17 cellular contexts compared by ENCODE assay signal in the genomic region with DNA sequence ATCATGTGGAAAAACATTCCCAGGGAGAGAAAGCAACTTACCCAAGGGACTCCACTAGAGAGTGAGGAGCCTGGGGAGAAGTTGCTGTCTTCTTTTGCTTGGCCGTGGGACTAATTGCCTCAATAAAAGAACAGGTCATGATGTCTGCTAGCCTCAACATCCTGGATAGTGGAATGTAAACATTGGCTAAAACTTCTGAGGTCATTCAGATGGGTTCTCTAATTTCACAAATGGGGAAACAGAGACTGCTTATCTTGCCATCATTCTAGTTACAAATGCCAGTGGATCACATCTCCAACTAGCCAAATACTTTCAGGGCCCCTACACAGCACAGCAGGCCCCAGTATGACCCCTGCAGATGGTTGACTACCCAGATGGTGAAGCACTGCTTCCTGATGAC. TPM values are rescaled to one million over a fixed set of nuclear protein-coding genes. Genes with fewer than 3 reads are reported as not detected.
DNase-seq lines count a peak whose midpoint lies in the region; ATAC-seq and TF ChIP-seq lines count a peak whose summit lies in the region.
"Had no signal": no experiment of that assay in that cellular context is flagged by ENCODE, and none has a peak within 500 bp of the region (broad histone marks: within the 10 kb centered on the region; RNA-seq: fewer than 3 reads in every experiment).

No MANE protein-coding gene starts in this region.

- H3K9me3 ChIP-seq in AG04450 (ENCODE audit: control insufficient read depth, insufficient read depth, low read length) = no peaks in the 10 kb centered on the region; the same call in 1 of the 2 replicates
- H3K9me3 ChIP-seq in HEK293 (ENCODE audit: control insufficient read depth, insufficient read depth, low read depth, low read length) = no peaks in the 10 kb centered on the region
- H3K9me3 ChIP-seq: BE2C, upper lobe of right lung had no signal

- POLR2A ChIA-PET in AG04450 (lab: Yijun Ruan, JAX) (no interaction called here), HEK293 (lab: Yijun Ruan, JAX) (no interaction called here)

- no peaks in the 10 kb centered on the region for H3K27me3 ChIP-seq in AG04450 (ENCODE audit: control insufficient read depth, insufficient read depth, low read length)
- H3K27me3 ChIP-seq: BE2C, upper lobe of right lung had no signal

- TF ChIP-seq CTCF in AG04450 (IDR thresholded peaks at IDR 0.05; ENCODE audit: low read depth, low read length) (no peak), HEK293 (tag by site-specific recombination; IDR thresholded peaks at IDR 0.05) (no peak), astrocyte of the spinal cord (IDR thresholded peaks at IDR 0.05; ENCODE audit: low read depth, low read length) (no peak), coronary artery (IDR thresholded peaks at IDR 0.05) (no peak)

- H3K4me3 ChIP-seq in AG04450 (ENCODE audit: low read depth, low read length) (no peak overlapping the region), HEK293 (ENCODE audit: low read depth, low read length) (no peak overlapping the region), astrocyte of the spinal cord (ENCODE audit: low read depth, low read length) (no peak overlapping the region), coronary artery (no peak overlapping the region)
- H3K4me3 ChIP-seq: upper lobe of right lung had no signal

- H3K36me3 ChIP-seq in HEK293 (ENCODE audit: control insufficient read depth in 2 of 2, insufficient read depth in 1 of 2, low read length in 2 of 2) = no peaks in the 10 kb centered on the region
- H3K36me3 ChIP-seq: BE2C, upper lobe of right lung had no signal

- DNase-seq in AG04450 (ENCODE audit: low read depth, low spot score) (peak; percentile 90), astrocyte of the spinal cord (ENCODE audit: low read depth, low spot score) (peak; percentile 95), left kidney (ENCODE audit: low read depth, low spot score) (peak; percentile 20), coronary artery (ENCODE audit: low spot score) (no peak)
- DNase-seq in stimulated activated CD4-positive, alpha-beta T cell treated with anti-CD3 and anti-CD28 coated beads, Interleukin-12 subunit alpha, Interleukin-12 subunit beta, amount 100 ng/mL, for 4 hours = no peak
- DNase-seq: BE2C; DND-41; erythroblast; NCI-H2081 treated with DMSO at 0.1 percent for 48 hours; NCI-H82; stimulated activated CD4-positive, alpha-beta T cell treated with anti-CD3 and anti-CD28 coated beads, Interleukin-1b, Interleukin-23, amount 100 ng/mL, for 48 hours; upper lobe of right lung had no signal

- ATAC-seq in GM21576 (IDR thresholded peaks at IDR 0.05; ENCODE audit: unreplicated experiment) (no peak), HG03039 (IDR thresholded peaks at IDR 0.05; ENCODE audit: unreplicated experiment) (no peak)
- ATAC-seq: Right ventricle myocardium inferior, upper lobe of right lung had no signal

- H3K27ac ChIP-seq in AG04450 (ENCODE audit: low read depth, low read length) = peak overlapping the region; percentile 88
- H3K27ac ChIP-seq in HEK293 (ENCODE audit: extremely low read depth, low read depth, low read length) = no peak overlapping the region
- no peak overlapping the region for H3K27ac ChIP-seq in coronary artery
- H3K27ac ChIP-seq: parathyroid adenoma, upper lobe of right lung had no signal

- H3K4me1 ChIP-seq in HEK293 (ENCODE audit: control insufficient read depth, insufficient read depth, low read length) = 0 out of 2 replicates have a peak, but pooled peaks cover 2% of the 10 kb centered on the region
- H3K4me1 ChIP-seq: BE2C, parathyroid adenoma, upper lobe of right lung had no signal

- in situ Hi-C loops in astrocyte of the spinal cord (cut with HindIII; ENCODE audit: low sequenced_read_pairs) = no loop called here

- CTCF ChIA-PET in AG04450 (lab: Charles Lee) = no interaction called here
- CTCF ChIA-PET in HEK293 (lab: Yijun Ruan, JAX) = no interaction called here

TF ChIP-seq in HEK293, 187 proteins besides CTCF, POLR2A, EP300 and RAD21 (continues in another document):
- TF ChIP-seq, protein P1, sequence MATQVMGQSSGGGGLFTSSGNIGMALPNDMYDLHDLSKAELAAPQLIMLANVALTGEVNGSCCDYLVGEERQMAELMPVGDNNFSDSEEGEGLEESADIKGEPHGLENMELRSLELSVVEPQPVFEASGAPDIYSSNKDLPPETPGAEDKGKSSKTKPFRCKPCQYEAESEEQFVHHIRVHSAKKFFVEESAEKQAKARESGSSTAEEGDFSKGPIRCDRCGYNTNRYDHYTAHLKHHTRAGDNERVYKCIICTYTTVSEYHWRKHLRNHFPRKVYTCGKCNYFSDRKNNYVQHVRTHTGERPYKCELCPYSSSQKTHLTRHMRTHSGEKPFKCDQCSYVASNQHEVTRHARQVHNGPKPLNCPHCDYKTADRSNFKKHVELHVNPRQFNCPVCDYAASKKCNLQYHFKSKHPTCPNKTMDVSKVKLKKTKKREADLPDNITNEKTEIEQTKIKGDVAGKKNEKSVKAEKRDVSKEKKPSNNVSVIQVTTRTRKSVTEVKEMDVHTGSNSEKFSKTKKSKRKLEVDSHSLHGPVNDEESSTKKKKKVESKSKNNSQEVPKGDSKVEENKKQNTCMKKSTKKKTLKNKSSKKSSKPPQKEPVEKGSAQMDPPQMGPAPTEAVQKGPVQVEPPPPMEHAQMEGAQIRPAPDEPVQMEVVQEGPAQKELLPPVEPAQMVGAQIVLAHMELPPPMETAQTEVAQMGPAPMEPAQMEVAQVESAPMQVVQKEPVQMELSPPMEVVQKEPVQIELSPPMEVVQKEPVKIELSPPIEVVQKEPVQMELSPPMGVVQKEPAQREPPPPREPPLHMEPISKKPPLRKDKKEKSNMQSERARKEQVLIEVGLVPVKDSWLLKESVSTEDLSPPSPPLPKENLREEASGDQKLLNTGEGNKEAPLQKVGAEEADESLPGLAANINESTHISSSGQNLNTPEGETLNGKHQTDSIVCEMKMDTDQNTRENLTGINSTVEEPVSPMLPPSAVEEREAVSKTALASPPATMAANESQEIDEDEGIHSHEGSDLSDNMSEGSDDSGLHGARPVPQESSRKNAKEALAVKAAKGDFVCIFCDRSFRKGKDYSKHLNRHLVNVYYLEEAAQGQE (tag by site-specific recombination; IDR thresholded peaks at IDR 0.05) = no peak
- TF ChIP-seq, protein P2, sequence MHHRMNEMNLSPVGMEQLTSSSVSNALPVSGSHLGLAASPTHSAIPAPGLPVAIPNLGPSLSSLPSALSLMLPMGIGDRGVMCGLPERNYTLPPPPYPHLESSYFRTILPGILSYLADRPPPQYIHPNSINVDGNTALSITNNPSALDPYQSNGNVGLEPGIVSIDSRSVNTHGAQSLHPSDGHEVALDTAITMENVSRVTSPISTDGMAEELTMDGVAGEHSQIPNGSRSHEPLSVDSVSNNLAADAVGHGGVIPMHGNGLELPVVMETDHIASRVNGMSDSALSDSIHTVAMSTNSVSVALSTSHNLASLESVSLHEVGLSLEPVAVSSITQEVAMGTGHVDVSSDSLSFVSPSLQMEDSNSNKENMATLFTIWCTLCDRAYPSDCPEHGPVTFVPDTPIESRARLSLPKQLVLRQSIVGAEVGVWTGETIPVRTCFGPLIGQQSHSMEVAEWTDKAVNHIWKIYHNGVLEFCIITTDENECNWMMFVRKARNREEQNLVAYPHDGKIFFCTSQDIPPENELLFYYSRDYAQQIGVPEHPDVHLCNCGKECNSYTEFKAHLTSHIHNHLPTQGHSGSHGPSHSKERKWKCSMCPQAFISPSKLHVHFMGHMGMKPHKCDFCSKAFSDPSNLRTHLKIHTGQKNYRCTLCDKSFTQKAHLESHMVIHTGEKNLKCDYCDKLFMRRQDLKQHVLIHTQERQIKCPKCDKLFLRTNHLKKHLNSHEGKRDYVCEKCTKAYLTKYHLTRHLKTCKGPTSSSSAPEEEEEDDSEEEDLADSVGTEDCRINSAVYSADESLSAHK (tag by site-specific recombination; IDR thresholded peaks at IDR 0.05) = no peak
- TF ChIP-seq, protein P3, sequence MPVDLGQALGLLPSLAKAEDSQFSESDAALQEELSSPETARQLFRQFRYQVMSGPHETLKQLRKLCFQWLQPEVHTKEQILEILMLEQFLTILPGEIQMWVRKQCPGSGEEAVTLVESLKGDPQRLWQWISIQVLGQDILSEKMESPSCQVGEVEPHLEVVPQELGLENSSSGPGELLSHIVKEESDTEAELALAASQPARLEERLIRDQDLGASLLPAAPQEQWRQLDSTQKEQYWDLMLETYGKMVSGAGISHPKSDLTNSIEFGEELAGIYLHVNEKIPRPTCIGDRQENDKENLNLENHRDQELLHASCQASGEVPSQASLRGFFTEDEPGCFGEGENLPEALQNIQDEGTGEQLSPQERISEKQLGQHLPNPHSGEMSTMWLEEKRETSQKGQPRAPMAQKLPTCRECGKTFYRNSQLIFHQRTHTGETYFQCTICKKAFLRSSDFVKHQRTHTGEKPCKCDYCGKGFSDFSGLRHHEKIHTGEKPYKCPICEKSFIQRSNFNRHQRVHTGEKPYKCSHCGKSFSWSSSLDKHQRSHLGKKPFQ (tag by site-specific recombination; IDR thresholded peaks at IDR 0.05) = no peak
- no peak for TF ChIP-seq ZNF623 (tag by site-specific recombination; IDR thresholded peaks at IDR 0.05)
- no peak for TF ChIP-seq ZNF146 (tag by site-specific recombination; IDR thresholded peaks at IDR 0.05)
- no peak for TF ChIP-seq ZNF350 (tag by site-specific recombination; IDR thresholded peaks at IDR 0.05)
- TF ChIP-seq, protein P4, sequence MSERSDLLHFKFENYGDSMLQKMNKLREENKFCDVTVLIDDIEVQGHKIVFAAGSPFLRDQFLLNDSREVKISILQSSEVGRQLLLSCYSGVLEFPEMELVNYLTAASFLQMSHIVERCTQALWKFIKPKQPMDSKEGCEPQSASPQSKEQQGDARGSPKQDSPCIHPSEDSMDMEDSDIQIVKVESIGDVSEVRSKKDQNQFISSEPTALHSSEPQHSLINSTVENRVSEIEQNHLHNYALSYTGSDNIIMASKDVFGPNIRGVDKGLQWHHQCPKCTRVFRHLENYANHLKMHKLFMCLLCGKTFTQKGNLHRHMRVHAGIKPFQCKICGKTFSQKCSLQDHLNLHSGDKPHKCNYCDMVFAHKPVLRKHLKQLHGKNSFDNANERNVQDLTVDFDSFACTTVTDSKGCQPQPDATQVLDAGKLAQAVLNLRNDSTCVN (tag by site-specific recombination; optimal IDR thresholded peaks at IDR 0.05) = no peak

RNA-seq across cellular contexts. Expression of a gene that starts 28.4 kb away (rescaled TPM):
- 215 and 247 TPM in 2 replicates for polyA plus RNA-seq in AG04450 (2011; rRNA removed)
- polyA minus RNA-seq in AG04450 (2011; rRNA and poly(A)+ RNA removed) = 171 and 216 TPM in 2 replicates

Comparison
In these comparisons a context has a peak if more than half of its experiments do, and no peak if none do; other contexts are left out.
1. DNase-seq: peak in AG04450 (single experiment), astrocyte of the spinal cord (single experiment) and left kidney (single experiment); none in coronary artery (single experiment) and stimulated activated CD4-positive, alpha-beta T cell treated with anti-CD3 and anti-CD28 coated beads, Interleukin-12 subunit alpha, Interleukin-12 subunit beta, amount 100 ng/mL, for 4 hours (single experiment).